11 cellular contexts compared by ENCODE assay signal in the genomic region with DNA sequence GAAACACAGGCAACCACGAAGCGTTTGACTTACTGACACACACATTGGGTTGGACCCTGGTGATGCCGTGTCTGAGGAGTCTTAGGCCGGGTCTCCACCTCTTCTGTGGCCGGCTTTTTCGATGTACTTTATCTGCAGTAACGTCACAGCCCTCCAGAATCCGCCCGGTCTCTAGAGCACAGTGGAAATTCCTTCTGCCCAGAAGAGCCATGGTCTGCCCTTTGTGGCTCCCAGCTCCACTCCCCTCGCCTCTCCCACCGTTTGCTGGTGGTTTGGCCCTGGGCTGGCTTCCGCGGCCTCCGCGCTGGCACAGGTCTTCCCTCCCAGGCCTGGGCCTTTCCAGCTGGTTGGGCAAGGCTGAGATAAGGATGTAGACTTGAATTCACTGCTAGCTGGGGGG. TPM values are rescaled to one million over a fixed set of nuclear protein-coding genes. Genes with fewer than 3 reads are reported as not detected.
DNase-seq lines count a peak whose midpoint lies in the region; ATAC-seq and TF ChIP-seq lines count a peak whose summit lies in the region.
"Had no signal": no experiment of that assay in that cellular context is flagged by ENCODE, and none has a peak within 500 bp of the region (broad histone marks: within the 10 kb centered on the region; RNA-seq: fewer than 3 reads in every experiment).

No MANE protein-coding gene starts in this region.

- no peaks in the 10 kb centered on the region for H3K27me3 Mint-ChIP-seq in stimulated activated naive CD8-positive, alpha-beta T cell treated with anti-CD3 and anti-CD28 coated beads, Interleukin-15, Interleukin-2, amounts not matched to agents 100 ng/mL and 50 ng/mL, for 24 hours
- H3K27me3 Mint-ChIP-seq in naive thymus-derived CD8-positive, alpha-beta T cell = no peaks in the 10 kb centered on the region

- DNase-seq in stimulated activated naive CD8-positive, alpha-beta T cell treated with anti-CD3 and anti-CD28 coated beads, Interleukin-15, Interleukin-2, amounts not matched to agents 100 U/mL and 50 U/mL, for 24 hours = no peak
- peak; percentile 26 for DNase-seq in choroid plexus epithelial cell (ENCODE audit: low read depth)
- no peak for DNase-seq in naive thymus-derived CD8-positive, alpha-beta T cell
- DNase-seq in NCI-H2081 (lab: John Stamatoyannopoulos, UW) = no peak
- DNase-seq in uterus = no peak
- no peak for DNase-seq in anterior cingulate cortex (lab: John Stamatoyannopoulos, UW)
- DNase-seq: effector CD4-positive, alpha-beta T cell; NCI-H82 had no signal

- peaks cover 22% of the 10 kb centered on the region for H3K36me3 Mint-ChIP-seq in stimulated activated naive CD8-positive, alpha-beta T cell treated with anti-CD3 and anti-CD28 coated beads, Interleukin-15, Interleukin-2, amounts not matched to agents 100 ng/mL and 50 ng/mL, for 24 hours (ENCODE audit: low read depth)
- H3K36me3 Mint-ChIP-seq in naive thymus-derived CD8-positive, alpha-beta T cell = peaks cover 0 to 24% (median 0%) of the 10 kb centered on the region in 3 donors

- H3K9me3 Mint-ChIP-seq in stimulated activated naive CD8-positive, alpha-beta T cell treated with anti-CD3 and anti-CD28 coated beads, Interleukin-15, Interleukin-2, amounts not matched to agents 100 ng/mL and 50 ng/mL, for 24 hours = no peaks in the 10 kb centered on the region
- H3K9me3 Mint-ChIP-seq in naive thymus-derived CD8-positive, alpha-beta T cell = no peaks in the 10 kb centered on the region
- H3K9me3 Mint-ChIP-seq: T-helper 1 cell treated with Interleukin-12 subunit alpha and Interleukin-12 subunit beta and Interleukin-4 antibody, amounts not matched to agents 30 μg/mL and 1 μg/mL, for 36 hours had no signal

- H3K27ac ChIP-seq in uterus = no peak overlapping the region

- TF ChIP-seq POLR2A in uterus (IDR thresholded peaks at IDR 0.05) = no peak

- H3K4me3 Mint-ChIP-seq in stimulated activated naive CD8-positive, alpha-beta T cell treated with anti-CD3 and anti-CD28 coated beads, Interleukin-15, Interleukin-2, amounts not matched to agents 100 ng/mL and 50 ng/mL, for 24 hours = no peak overlapping the region
- peak overlapping the region in 7 of 10 donors; percentile 9 to 43 (median 29) for H3K4me3 Mint-ChIP-seq in naive thymus-derived CD8-positive, alpha-beta T cell
- H3K4me3 Mint-ChIP-seq: T-helper 1 cell treated with Interleukin-12 subunit alpha and Interleukin-12 subunit beta and Interleukin-4 antibody, amounts not matched to agents 30 μg/mL and 1 μg/mL, for 36 hours had no signal

- intact Hi-C loops in uterus (cut with DNase I; ENCODE audit: low total_unique reads) = no loop called here

- no peaks in the 10 kb centered on the region for H3K27me3 ChIP-seq in uterus

- H3K4me1 Mint-ChIP-seq in stimulated activated naive CD8-positive, alpha-beta T cell treated with anti-CD3 and anti-CD28 coated beads, Interleukin-15, Interleukin-2, amounts not matched to agents 100 ng/mL and 50 ng/mL, for 24 hours (ENCODE audit: low read depth) = peaks cover 57% of the 10 kb centered on the region
- peaks cover 34 to 71% (median 66%) of the 10 kb centered on the region in 4 donors for H3K4me1 Mint-ChIP-seq in naive thymus-derived CD8-positive, alpha-beta T cell

- no peaks in the 10 kb centered on the region for H3K9me3 ChIP-seq in uterus

- H3K4me3 ChIP-seq in choroid plexus epithelial cell (ENCODE audit: low read depth, low read length) (no peak overlapping the region), uterus (no peak overlapping the region)

- H3K4me1 ChIP-seq in uterus = peaks cover 0 to 7% of the 10 kb centered on the region in 2 donors

- no peak for ATAC-seq in stimulated activated naive CD8-positive, alpha-beta T cell treated with anti-CD3 and anti-CD28 coated beads, Interleukin-15, Interleukin-2, amounts not matched to agents 100 U/mL and 50 U/mL, for 24 hours
- no peak for ATAC-seq in naive thymus-derived CD8-positive, alpha-beta T cell
- no peak for ATAC-seq in GM18868 (IDR thresholded peaks at IDR 0.05; ENCODE audit: unreplicated experiment)

- POLR2A ChIA-PET in naive thymus-derived CD8-positive, alpha-beta T cell (lab: Charles Lee) = interaction anchor here (1.4 kb wide), 1 partner anchor 15 kb away, joined by 6 read pairs; no protein-coding TSS in a partner anchor

- H3K27ac Mint-ChIP-seq in stimulated activated naive CD8-positive, alpha-beta T cell treated with anti-CD3 and anti-CD28 coated beads, Interleukin-15, Interleukin-2, amounts not matched to agents 100 ng/mL and 50 ng/mL, for 24 hours = peak overlapping the region; percentile 21
- peak overlapping the region in 7 of 10 donors; percentile 57 to 85 (median 66) for H3K27ac Mint-ChIP-seq in naive thymus-derived CD8-positive, alpha-beta T cell

- H3K36me3 ChIP-seq in uterus = no peaks in the 10 kb centered on the region

- no peak for TF ChIP-seq CTCF in choroid plexus epithelial cell (conservative IDR thresholded peaks at IDR 0.05; ENCODE audit: low read depth, low read length)
- no peak for TF ChIP-seq CTCF in uterus (IDR thresholded peaks at IDR 0.05)

RNA-seq across cellular contexts. Expression of gene MAEA, which starts 4.3 kb away (rescaled TPM):
- total RNA-seq in naive thymus-derived CD8-positive, alpha-beta T cell = 100 to 1,000 TPM; 107 to 112 TPM
- polyA plus RNA-seq in naive thymus-derived CD8-positive, alpha-beta T cell = 10 to 100 TPM; 56.7 to 75.1 (median 59.2) TPM
- total RNA-seq in uterus = 10 to 100 TPM; 32.3 to 70.7 (median 67.8) TPM

RNA-seq across cellular contexts. Expression of gene CTBP1, which starts 45.1 kb away (rescaled TPM):
- 100 to 1,000 TPM; 189 to 193 TPM for total RNA-seq in naive thymus-derived CD8-positive, alpha-beta T cell
- polyA plus RNA-seq in naive thymus-derived CD8-positive, alpha-beta T cell = 100 to 1,000 TPM in 1 of 3 donors, 10 to 100 TPM in 2; 51.0 to 104 (median 93.7) TPM
- total RNA-seq in uterus = 100 to 1,000 TPM; 104 to 193 (median 162) TPM

RNA-seq across cellular contexts. Expression of gene UVSSA, which starts 53.0 kb away (rescaled TPM):
- total RNA-seq in naive thymus-derived CD8-positive, alpha-beta T cell = 10 to 100 TPM; 39.4 to 39.5 TPM
- polyA plus RNA-seq in naive thymus-derived CD8-positive, alpha-beta T cell = 1 to 10 TPM; 1.9 to 6.2 (median 2.4) TPM
- 10 to 100 TPM; 13.1 to 37.2 (median 19.3) TPM for total RNA-seq in uterus
